17 cellular contexts compared by ENCODE assay signal in genomic region chr7:81839708-81840359, GRCh38.
DNase-seq lines count a peak whose midpoint lies in the region; ATAC-seq and TF ChIP-seq lines count a peak whose summit lies in the region.
"Had no signal": no experiment of that assay in that cellular context is flagged by ENCODE, and none has a peak within 500 bp of the region (broad histone marks: within the 10 kb centered on the region; RNA-seq: fewer than 3 reads in every experiment).

No MANE protein-coding gene starts in this region.

- intact Hi-C loops in thyroid gland (cut with DNase I) = no loop called here
- intact Hi-C loops in vagina (cut with DNase I) = no loop called here

- H3K27ac ChIP-seq in thyroid gland (no peak overlapping the region), vagina (no peak overlapping the region)
- H3K27ac ChIP-seq: body of pancreas, gastrocnemius medialis had no signal

- H3K4me1 ChIP-seq in thyroid gland (no peaks in the 10 kb centered on the region), vagina (no peaks in the 10 kb centered on the region)
- H3K4me1 ChIP-seq: body of pancreas, gastrocnemius medialis had no signal

- TF ChIP-seq POLR2A in thyroid gland (IDR thresholded peaks at IDR 0.05) (no peak), vagina (IDR thresholded peaks at IDR 0.05) (no peak)

- 91 to 95% methylated on average over 6 of the region's 6 CpGs for WGBS in thyroid gland, 2 donors

- H3K27me3 ChIP-seq in thyroid gland (no peaks in the 10 kb centered on the region), vagina (no peaks in the 10 kb centered on the region)
- H3K27me3 ChIP-seq: body of pancreas, gastrocnemius medialis had no signal

- H3K36me3 ChIP-seq in thyroid gland (no peaks in the 10 kb centered on the region), vagina (no peaks in the 10 kb centered on the region)
- H3K36me3 ChIP-seq: gastrocnemius medialis had no signal

- DNase-seq in amygdala (lab: John Stamatoyannopoulos, UW) (no peak), islet precursor cell (no peak), thyroid gland (no peak), vagina (ENCODE audit: extremely low spot score in 2 of 2) (no peak)
- DNase-seq: activated CD4-positive, alpha-beta T cell treated with anti-CD3 and anti-CD28 coated beads for 48 hours; activated effector memory CD4-positive, alpha-beta T cell treated with anti-CD3 and anti-CD28 coated beads, Interleukin-2, amount 50 U/mL, for 16 hours; body of pancreas; DND-41; effector memory CD8-positive, alpha-beta T cell; gastrocnemius medialis; Kasumi-1; stimulated activated CD4-positive, alpha-beta T cell treated with anti-CD3 and anti-CD28 coated beads, Interleukin-2, amount 100 ng/mL, for 48 hours had no signal

- H3K4me3 ChIP-seq in thyroid gland (replicated peaks in 1 of 3) (no peak overlapping the region), vagina (no peak overlapping the region)
- H3K4me3 ChIP-seq: body of pancreas, gastrocnemius medialis had no signal

- TF ChIP-seq CTCF in thyroid gland (IDR thresholded peaks at IDR 0.05) (no peak), vagina (IDR thresholded peaks at IDR 0.05) (no peak)

- ATAC-seq in GM18511 (IDR thresholded peaks at IDR 0.05; ENCODE audit: unreplicated experiment) (peak; percentile 82), GM21381 (IDR thresholded peaks at IDR 0.05; ENCODE audit: unreplicated experiment) (peak; percentile 85), HG02970 (IDR thresholded peaks at IDR 0.05; ENCODE audit: low FRiP score, unreplicated experiment) (peak; percentile 51), HG03558 (IDR thresholded peaks at IDR 0.05; ENCODE audit: extremely low read depth, unreplicated experiment) (peak; percentile 64)
- ATAC-seq: body of pancreas; effector memory CD8-positive, alpha-beta T cell; gastrocnemius medialis; stimulated activated memory B cell treated with anti-CD40 and anti-IgM and Interleukin-4, amounts not matched to agents 10 μg/mL and 1 μg/mL and 100 μg/mL, for 72 hours had no signal

- H3K9me3 ChIP-seq in thyroid gland (no peaks in the 10 kb centered on the region), vagina (no peaks in the 10 kb centered on the region)
- H3K9me3 ChIP-seq: body of pancreas, gastrocnemius medialis had no signal
